ENCODE assay signal across 19 cellular contexts in genomic region chr1:65279092-65279448, GRCh38. TPM values are rescaled to one million over a fixed set of nuclear protein-coding genes. Genes with fewer than 3 reads are reported as not detected.
DNase-seq lines count a peak whose midpoint lies in the region; ATAC-seq, FAIRE-seq and TF ChIP-seq lines count a peak whose summit lies in the region.
"Had no signal": no experiment of that assay in that cellular context is flagged by ENCODE, and none has a peak within 500 bp of the region (broad histone marks: within the 10 kb centered on the region; RNA-seq: fewer than 3 reads in every experiment).

No MANE protein-coding gene starts in this region.

- H3K4me1 ChIP-seq in HUES64 (ENCODE audit: insufficient read depth, low read length) (peaks cover 52% of the 10 kb centered on the region), K562 (replicated peaks in 1 of 2; ENCODE audit: control insufficient read depth in 2 of 2, insufficient read depth in 2 of 2, low read length in 2 of 2) (peaks cover 15 to 55% of the 10 kb centered on the region in 2 experiments), hepatocyte (ENCODE audit: insufficient read depth) (peaks cover 19% of the 10 kb centered on the region), neural progenitor cell (peaks cover 68% of the 10 kb centered on the region)
- H3K4me1 ChIP-seq: prostate gland had no signal

- WGBS in HUES64: 0% methylated on average over 3 of the region's 3 CpGs
- WGBS in K562 (ENCODE audit: insufficient coverage, low coverage, missing lambda C conversion rate): 14% methylated on average over 3 of the region's 3 CpGs
- WGBS in hepatocyte (ENCODE audit: low lambda C conversion rate, missing lambda C conversion rate): 48% methylated on average over 3 of the region's 3 CpGs

- no peaks in the 10 kb centered on the region for H3K9me3 ChIP-seq in HUES64 (ENCODE audit: insufficient read depth, low read depth, low read length)
- no peaks in the 10 kb centered on the region for H3K9me3 ChIP-seq in K562 (replicated peaks; ENCODE audit: control insufficient read depth, insufficient read depth, low read depth, low read length)
- no peaks in the 10 kb centered on the region for H3K9me3 ChIP-seq in hepatocyte (ENCODE audit: low read depth)
- no peaks in the 10 kb centered on the region for H3K9me3 ChIP-seq in neural progenitor cell (ENCODE audit: low read depth)
- H3K9me3 ChIP-seq: prostate gland had no signal

- FAIRE-seq in K562 (lab: Jason Lieb, UNC): no peak
- FAIRE-seq: small intestine had no signal

- peaks cover 3% of the 10 kb centered on the region for H3K9me1 ChIP-seq in K562 (ENCODE audit: control insufficient read depth, insufficient read depth, low read length)

- TF ChIP-seq POLR2A in K562 (conservative IDR thresholded peaks at IDR 0.05): no peak

- H3K27me3 ChIP-seq in HUES64 (ENCODE audit: insufficient read depth, low read length): peaks cover 5% of the 10 kb centered on the region; the same call in 1 of the 2 replicates
- H3K27me3 ChIP-seq in K562 (ENCODE audit: control insufficient read depth in 2 of 2, insufficient read depth in 2 of 2, low read length in 2 of 2): no peaks in the 10 kb centered on the region
- no peaks in the 10 kb centered on the region for H3K27me3 ChIP-seq in hepatocyte
- no peaks in the 10 kb centered on the region for H3K27me3 ChIP-seq in neural progenitor cell

- peak overlapping the region; percentile 7 for H3K27ac Mint-ChIP-seq in neural progenitor cell
- H3K27ac Mint-ChIP-seq: activated CD4-positive, alpha-beta T cell treated with anti-CD3 and anti-CD28 coated beads, Interleukin-2, amount 10 ng/mL, durations not matched to agents 7 days and 5 days; natural killer cell treated with Interleukin-12 subunit alpha and Interleukin-12 subunit beta and Interleukin-15 and Interleukin-18, amount 100 ng/mL, for 72 hours had no signal

- CTCF ChIA-PET in K562 (lab: Yijun Ruan, JAX; ENCODE audit: low intra/inter-chr PET ratio): no interaction called here

- H3K27ac ChIP-seq in HUES64 (ENCODE audit: low read depth, low read length): peak overlapping the region; percentile 46; the same call in 1 of the 2 replicates
- H3K27ac ChIP-seq in K562 (ENCODE audit: extremely low read depth, low read depth, low read length): peak overlapping the region; percentile 62; the same call in 1 of the 3 replicates
- H3K27ac ChIP-seq in hepatocyte: no peak overlapping the region
- no peak overlapping the region for H3K27ac ChIP-seq in neural progenitor cell
- H3K27ac ChIP-seq: prostate gland had no signal

- peaks cover 28% of the 10 kb centered on the region for H3K4me1 Mint-ChIP-seq in neural progenitor cell
- H3K4me1 Mint-ChIP-seq: activated CD4-positive, alpha-beta T cell treated with anti-CD3 and anti-CD28 coated beads, Interleukin-2, amount 10 ng/mL, durations not matched to agents 7 days and 5 days had no signal

- H2AFZ ChIP-seq in K562 (ENCODE audit: low read depth, low read length): no peak overlapping the region
- H2AFZ ChIP-seq in hepatocyte: no peak overlapping the region
- peak overlapping the region; percentile 30 for H2AFZ ChIP-seq in neural progenitor cell (replicated peaks)

- H3K36me3 ChIP-seq in HUES64 (ENCODE audit: insufficient read depth, low read length) (no peaks in the 10 kb centered on the region), K562 (ENCODE audit: control insufficient read depth, insufficient read depth, low read length) (peaks cover 32% of the 10 kb centered on the region), hepatocyte (replicated peaks; ENCODE audit: insufficient read depth, low read depth) (no peaks in the 10 kb centered on the region), neural progenitor cell (no peaks in the 10 kb centered on the region)
- H3K36me3 ChIP-seq: prostate gland had no signal

- no peaks in the 10 kb centered on the region for H3K9me2 ChIP-seq in hepatocyte (replicated peaks; ENCODE audit: insufficient read depth)

- no peak overlapping the region for H3K9ac ChIP-seq in HUES64 (ENCODE audit: low read depth, low read length)
- no peak overlapping the region; a peak in 1 of 4 replicates for H3K9ac ChIP-seq in K562 (ENCODE audit: insufficient read depth in 1 of 2, low read depth in 2 of 2, low read length in 2 of 2)
- H3K9ac ChIP-seq in neural progenitor cell: no peak overlapping the region

- POLR2A ChIA-PET in K562 (lab: Yijun Ruan, JAX): interaction anchor here (1.0 to 2.1 kb wide), 6 partner anchors 12 to 143 kb away, joined by 3 to 8 read pairs (median 4); no protein-coding TSS in a partner anchor

- H3K79me2 ChIP-seq in K562 (ENCODE audit: control insufficient read depth, insufficient read depth, low read length): peaks cover 98% of the 10 kb centered on the region
- no peaks in the 10 kb centered on the region for H3K79me2 ChIP-seq in hepatocyte
- peaks cover 13% of the 10 kb centered on the region for H3K79me2 ChIP-seq in neural progenitor cell (ENCODE audit: low read depth)

- H3K4me3 Mint-ChIP-seq in neural progenitor cell: peak overlapping the region; percentile 39
- H3K4me3 Mint-ChIP-seq: activated CD4-positive, alpha-beta T cell treated with anti-CD3 and anti-CD28 coated beads, Interleukin-2, amount 10 ng/mL, durations not matched to agents 7 days and 5 days; natural killer cell treated with Interleukin-12 subunit alpha and Interleukin-12 subunit beta and Interleukin-15 and Interleukin-18, amount 100 ng/mL, for 72 hours had no signal

- peaks cover 49% of the 10 kb centered on the region for H3F3A ChIP-seq in neural progenitor cell (ENCODE audit: low read depth)

- in situ Hi-C loops in K562 (cut with MboI): no loop called here

- ATAC-seq in K562: no peak
- ATAC-seq in GM18873 (IDR thresholded peaks at IDR 0.05; ENCODE audit: low FRiP score, unreplicated experiment): no peak
- no peak for ATAC-seq in GM21381 (IDR thresholded peaks at IDR 0.05; ENCODE audit: unreplicated experiment)
- ATAC-seq: natural killer cell treated with Interleukin-12 subunit alpha and Interleukin-12 subunit beta and Interleukin-15 and Interleukin-18, amount 100 ng/mL, for 72 hours had no signal

- H4K20me1 ChIP-seq in K562 (replicated peaks; ENCODE audit: control insufficient read depth, insufficient read depth, low read length) (no peaks in the 10 kb centered on the region), hepatocyte (ENCODE audit: insufficient read depth, poor library complexity, severe bottlenecking) (no peaks in the 10 kb centered on the region), neural progenitor cell (ENCODE audit: low read depth) (peaks cover 9% of the 10 kb centered on the region)

- peaks cover 2% of the 10 kb centered on the region for H3K27me3 Mint-ChIP-seq in neural progenitor cell (ENCODE audit: insufficient read depth, low read depth)

- TF ChIP-seq EP300 in K562 (IDR thresholded peaks at IDR 0.05; ENCODE audit: low read length): peak; percentile 58; the same call in 1 of the 2 replicates

- H3K4me2 ChIP-seq in K562 (ENCODE audit: insufficient read depth, low read length) (peak overlapping the region; percentile 43; the same call in 1 of the 2 replicates), hepatocyte (peak overlapping the region; percentile 22), neural progenitor cell (peak overlapping the region; percentile 80)

- no peaks in the 10 kb centered on the region for H3K36me3 Mint-ChIP-seq in neural progenitor cell
- H3K36me3 Mint-ChIP-seq: natural killer cell treated with Interleukin-12 subunit alpha and Interleukin-12 subunit beta and Interleukin-15 and Interleukin-18, amount 100 ng/mL, for 72 hours had no signal

- peak in 2 of 4 experiments; percentile 37 to 66 for DNase-seq in K562 (ENCODE audit: extremely low read depth in 1 of 4, low spot score in 3 of 4)
- DNase-seq in hepatocyte (ENCODE audit: low spot score): no peak
- DNase-seq in neural progenitor cell (ENCODE audit: low spot score): peak; percentile 40
- DNase-seq in activated naive CD4-positive, alpha-beta T cell treated with Interleukin-2 at 50 U/mL for 16 hours: no peak
- no peak for DNase-seq in NCI-H510A (lab: John Stamatoyannopoulos, UW)
- DNase-seq: activated CD4-positive, alpha-beta T cell treated with anti-CD3 and anti-CD28 coated beads, Interleukin-2, amount 10 ng/mL, durations not matched to agents 7 days and 5 days; activated CD8-positive, alpha-beta memory T cell treated with anti-CD3 and anti-CD28 coated beads, Interleukin-2, amount 50 U/mL, for 48 hours; activated gamma-delta T cell; anterior cingulate cortex; HCEC 1CT; Karpas-422; NCI-H1092 treated with DMSO at 0.1 percent for 48 hours; RPMI8226; small intestine had no signal

- no peak for TF ChIP-seq RAD21 in K562 (CRISPR knock-in tag; conservative IDR thresholded peaks at IDR 0.05 in 1 of 2, IDR thresholded peaks at IDR 0.05 in 1 of 2)

- intact Hi-C loops in K562 (cut with micrococcal nuclease): no loop called here

- TF ChIP-seq CTCF in K562 (IDR thresholded peaks at IDR 0.05 in 2 of 3, conservative IDR thresholded peaks at IDR 0.05 in 1 of 3; ENCODE audit: insufficient read depth in 2 of 3, low read depth in 1 of 3, low read length in 3 of 3) (no peak), hepatocyte (IDR thresholded peaks at IDR 0.05; ENCODE audit: poor library complexity) (no peak), neural progenitor cell (IDR thresholded peaks at IDR 0.05) (no peak)

- BruUV-seq in K562 (replicated peaks; lab: Mats Ljungman, UMichigan): no TSS peak

- H3K9me3 Mint-ChIP-seq in neural progenitor cell: no peaks in the 10 kb centered on the region
- H3K9me3 Mint-ChIP-seq: activated CD4-positive, alpha-beta T cell treated with anti-CD3 and anti-CD28 coated beads, Interleukin-2, amount 10 ng/mL, durations not matched to agents 7 days and 5 days; natural killer cell treated with Interleukin-12 subunit alpha and Interleukin-12 subunit beta and Interleukin-15 and Interleukin-18, amount 100 ng/mL, for 72 hours had no signal

- peak overlapping the region; percentile 43 for H3K4me3 ChIP-seq in HUES64 (ENCODE audit: low read length)
- no peak overlapping the region for H3K4me3 ChIP-seq in K562
- no peak overlapping the region for H3K4me3 ChIP-seq in hepatocyte
- peak overlapping the region; percentile 38 for H3K4me3 ChIP-seq in neural progenitor cell
- H3K4me3 ChIP-seq: prostate gland had no signal

RNA-seq across cellular contexts. Expression of gene DNAJC6, which starts 30.3 kb away (rescaled TPM):
- polyA plus RNA-seq in HUES64 (2013, experiment 1 of 2): 1.9 TPM
- polyA plus RNA-seq in HUES64 (2013, experiment 2 of 2): 3.7 TPM
- 83.6 and 231 TPM in 2 replicates for total RNA-seq in K562 (2011; cell fraction: chromatin; rRNA removed; ENCODE audit: low replicate concordance)
- 29.2 and 43.3 TPM in 2 replicates for total RNA-seq in K562 (2011; cell fraction: nucleolus; rRNA removed)
- total RNA-seq in K562 (2011; cell fraction: nucleoplasm; rRNA removed): 81.3 and 133 TPM in 2 replicates
- total RNA-seq in K562 (2014; rRNA removed) (24.3 and 33.1 TPM in 2 replicates), K562 (2014; rRNA removed; fragmentation: Illumina TruSeq; extraction: Trizol) (41.4 and 43.8 TPM in 2 replicates), K562 (2015; rRNA removed; fragmentation: Illumina TruSeq; extraction: Trizol) (26.8 and 28.0 TPM in 2 replicates), K562 (2021) (44.5 and 45.5 TPM in 2 replicates), hepatocyte (5.7 and 11.2 TPM in 2 replicates), neural progenitor cell (ENCODE audit: low replicate concordance) (13.0 and 21.9 TPM in 2 replicates)
- polyA plus RNA-seq in K562 (2011; rRNA removed) (59.4 and 78.7 TPM in 2 replicates), K562 (2014; fragmentation: Illumina TruSeq; extraction: Trizol) (44.7 and 49.7 TPM in 2 replicates), K562 (2014; fragmentation: Nextera tagmentation; extraction: Ambion mirVana) (1 to 10 TPM; 6.7 to 8.2 TPM), K562 (2014; rRNA removed) (24.0 and 28.1 TPM in 2 replicates), hepatocyte (6.0 and 9.3 TPM in 2 replicates)
- polyA plus RNA-seq in K562 (2011; cell fraction: cytosol; rRNA removed): 36.5 and 44.9 TPM in 2 replicates
- 67.4 and 73.5 TPM in 2 replicates for polyA plus RNA-seq in K562 (2011; cell fraction: nucleus; rRNA removed)
- polyA plus RNA-seq in K562 (2012): 21.9 and 27.0 TPM in 2 replicates
- 118 and 129 TPM in 2 replicates for polyA minus RNA-seq in K562 (2011; rRNA and poly(A)+ RNA removed)
- 41.0 and 50.6 TPM in 2 replicates for polyA minus RNA-seq in K562 (2011; cell fraction: cytosol; rRNA and poly(A)+ RNA removed)
- 73.6 and 103 TPM in 2 replicates for polyA minus RNA-seq in K562 (2011; cell fraction: nucleus; rRNA and poly(A)+ RNA removed)

Comparison
In these comparisons a context has a peak if more than half of its experiments do, and no peak if none do; other contexts are left out.
1. H3K27ac ChIP-seq: peak in HUES64 (single experiment) and K562 (single experiment); none in hepatocyte (single experiment) and neural progenitor cell (single experiment).
2. H3K4me3 ChIP-seq: peak in HUES64 (single experiment) and neural progenitor cell (single experiment); none in K562 (single experiment) and hepatocyte (single experiment).
3. H3K4me2 ChIP-seq: peak in every context shown above with its lines; median percentile 80 in neural progenitor cell; 43 in K562; 22 in hepatocyte.